In genomic region chr13:113724016-113724758, GRCh38 we compare ENCODE assay signal across 10 cellular contexts. TPM values are rescaled to one million over a fixed set of nuclear protein-coding genes. Genes with fewer than 3 reads are reported as not detected.
DNase-seq lines count a peak whose midpoint lies in the region; ATAC-seq, FAIRE-seq and TF ChIP-seq lines count a peak whose summit lies in the region.
"Had no signal": no experiment of that assay in that cellular context is flagged by ENCODE, and none has a peak within 500 bp of the region (broad histone marks: within the 10 kb centered on the region; RNA-seq: fewer than 3 reads in every experiment).

No MANE protein-coding gene starts in this region.

- no peaks in the 10 kb centered on the region for H3K9me1 ChIP-seq in endothelial cell of umbilical vein (replicated peaks; ENCODE audit: control insufficient read depth, extremely low read depth, insufficient read depth, low read length)

- no peaks in the 10 kb centered on the region for H3K79me2 ChIP-seq in endothelial cell of umbilical vein (ENCODE audit: control insufficient read depth, insufficient read depth, low read length)

- H3K9me3 ChIP-seq in CD4-positive, CD25-positive, alpha-beta regulatory T cell (ENCODE audit: control insufficient read depth in 2 of 2, low read length in 2 of 2): no peaks in the 10 kb centered on the region
- H3K9me3 ChIP-seq in Peyer's patch (peaks cover 0 to 3% (median 0%) of the 10 kb centered on the region in 4 donors), endothelial cell of umbilical vein (replicated peaks; ENCODE audit: control insufficient read depth, insufficient read depth, low read length) (no peaks in the 10 kb centered on the region), neuron (ENCODE audit: low read length) (no peaks in the 10 kb centered on the region), ascending aorta (no peaks in the 10 kb centered on the region)

- H3K36me3 Mint-ChIP-seq in CD4-positive, CD25-positive, alpha-beta regulatory T cell: no peaks in the 10 kb centered on the region

- H3K27me3 Mint-ChIP-seq in CD4-positive, CD25-positive, alpha-beta regulatory T cell: peaks cover 13% of the 10 kb centered on the region

- peaks cover 0 to 11% (median 0%) of the 10 kb centered on the region in 4 donors for H3K4me1 Mint-ChIP-seq in CD4-positive, CD25-positive, alpha-beta regulatory T cell

- H3K27ac ChIP-seq in CD4-positive, CD25-positive, alpha-beta regulatory T cell (ENCODE audit: insufficient read depth, low read length, poor library complexity, severe bottlenecking): peak overlapping the region; percentile 68
- H3K27ac ChIP-seq in Peyer's patch: peak overlapping the region in 3 of 4 donors; percentile 49 to 73 (median 49)
- no peak overlapping the region for H3K27ac ChIP-seq in endothelial cell of umbilical vein (ENCODE audit: insufficient read depth, low read depth, low read length)
- peak overlapping the region in 1 of 2 donors; percentile 74 for H3K27ac ChIP-seq in ascending aorta

- peak overlapping the region; percentile 83 to 92 (median 88) for H3K4me3 Mint-ChIP-seq in CD4-positive, CD25-positive, alpha-beta regulatory T cell

- H3K27ac Mint-ChIP-seq in CD4-positive, CD25-positive, alpha-beta regulatory T cell: peak overlapping the region; percentile 85 to 94 (median 91)

- H3K36me3 ChIP-seq in CD4-positive, CD25-positive, alpha-beta regulatory T cell (ENCODE audit: control insufficient read depth, insufficient read depth, low read length): no peaks in the 10 kb centered on the region
- H3K36me3 ChIP-seq in Peyer's patch (no peaks in the 10 kb centered on the region), endothelial cell of umbilical vein (ENCODE audit: control insufficient read depth in 2 of 2, extremely low read depth in 1 of 2, insufficient read depth in 2 of 2, low read length in 2 of 2) (no peaks in the 10 kb centered on the region), neuron (ENCODE audit: insufficient read depth, low read length) (no peaks in the 10 kb centered on the region), ascending aorta (no peaks in the 10 kb centered on the region)

- H2AFZ ChIP-seq in endothelial cell of umbilical vein (ENCODE audit: low read depth, low read length) (peak overlapping the region; percentile 95), neuron (ENCODE audit: low read depth, low read length) (no peak overlapping the region)

- no TSS peak for BruUV-seq in endothelial cell of umbilical vein (replicated peaks; lab: Mats Ljungman, UMichigan)

- no peak overlapping the region for H3K9ac ChIP-seq in endothelial cell of umbilical vein (replicated peaks; ENCODE audit: extremely low read depth, insufficient read depth, low read length)

- ATAC-seq in CD4-positive, CD25-positive, alpha-beta regulatory T cell (ENCODE audit: low read depth in 2 of 2): no peak

- no peak overlapping the region for H3K4me3 ChIP-seq in CD4-positive, CD25-positive, alpha-beta regulatory T cell (ENCODE audit: low read depth, low read length)
- H3K4me3 ChIP-seq in Peyer's patch (peak overlapping the region in 2 of 4 donors; percentile 43 to 51), endothelial cell of umbilical vein (replicated peaks in 1 of 3; ENCODE audit: insufficient read depth in 1 of 3, low read depth in 1 of 3, low read length in 3 of 3) (no peak overlapping the region), neuron (ENCODE audit: low read length) (peak overlapping the region; percentile 54), ascending aorta (peak overlapping the region in 1 of 2 donors; percentile 72)

- peaks cover 0 to 6% (median 0%) of the 10 kb centered on the region in 7 donors for H3K9me3 Mint-ChIP-seq in CD4-positive, CD25-positive, alpha-beta regulatory T cell

- no peaks in the 10 kb centered on the region for H3K27me3 ChIP-seq in CD4-positive, CD25-positive, alpha-beta regulatory T cell (ENCODE audit: control insufficient read depth, insufficient read depth, low read length)
- H3K27me3 ChIP-seq in Peyer's patch: no peaks in the 10 kb centered on the region
- H3K27me3 ChIP-seq in endothelial cell of umbilical vein (ENCODE audit: control insufficient read depth in 2 of 2, insufficient read depth in 2 of 2, low read length in 2 of 2): no peaks in the 10 kb centered on the region
- H3K27me3 ChIP-seq in neuron (ENCODE audit: insufficient read depth, low read length): no peaks in the 10 kb centered on the region
- peaks cover under 1% of the 10 kb centered on the region for H3K27me3 ChIP-seq in ascending aorta

- FAIRE-seq in endothelial cell of umbilical vein (lab: Jason Lieb, UNC): no peak

- TF ChIP-seq POLR2A in Peyer's patch (IDR thresholded peaks at IDR 0.05) (no peak), endothelial cell of umbilical vein (IDR thresholded peaks at IDR 0.05; ENCODE audit: low read depth, low read length) (no peak)

- H3K4me2 ChIP-seq in endothelial cell of umbilical vein (ENCODE audit: insufficient read depth, low read length): no peak overlapping the region

- DNase-seq in CD4-positive, CD25-positive, alpha-beta regulatory T cell: no peak
- no peak for DNase-seq in Peyer's patch
- no peak for DNase-seq in endothelial cell of umbilical vein (ENCODE audit: low read depth, low spot score)
- no peak for DNase-seq in ascending aorta (ENCODE audit: low spot score in 2 of 2)
- DNase-seq in NCI-H1436 treated with DMSO at 0.1 percent for 48 hours (lab: John Stamatoyannopoulos, UW): no peak
- DNase-seq in DMS153 treated with DMSO at 0.1 percent for 48 hours (lab: John Stamatoyannopoulos, UW; ENCODE audit: unreplicated experiment): no peak
- DNase-seq in effector CD8-positive, alpha-beta T cell (lab: John Stamatoyannopoulos, UW): no peak
- DNase-seq: NCI-H446 treated with DMSO at 0.1 percent for 48 hours had no signal

- TF ChIP-seq CTCF in Peyer's patch (IDR thresholded peaks at IDR 0.05) (no peak), endothelial cell of umbilical vein (IDR thresholded peaks at IDR 0.05; ENCODE audit: extremely low read depth in 1 of 2, insufficient read depth in 1 of 2, low read depth in 1 of 2, low read length in 2 of 2) (no peak), ascending aorta (IDR thresholded peaks at IDR 0.05) (no peak)

- intact Hi-C loops in endothelial cell of umbilical vein (cut with micrococcal nuclease): no loop called here
- intact Hi-C loops in ascending aorta (cut with DNase I): no loop called here

- peaks cover 11% of the 10 kb centered on the region for H3K4me1 ChIP-seq in CD4-positive, CD25-positive, alpha-beta regulatory T cell (ENCODE audit: control insufficient read depth, insufficient read depth, low read length, poor library complexity, severe bottlenecking)
- peaks cover 0 to 7% (median 2%) of the 10 kb centered on the region in 4 donors for H3K4me1 ChIP-seq in Peyer's patch
- no peaks in the 10 kb centered on the region for H3K4me1 ChIP-seq in endothelial cell of umbilical vein (ENCODE audit: control insufficient read depth, extremely low read depth, insufficient read depth, low read length)
- peaks cover 9% of the 10 kb centered on the region for H3K4me1 ChIP-seq in neuron (ENCODE audit: insufficient read depth, low read length)
- peaks cover 0 to 2% of the 10 kb centered on the region in 2 donors for H3K4me1 ChIP-seq in ascending aorta

- POLR2A ChIA-PET in endothelial cell of umbilical vein (lab: Charles Lee): no interaction called here

- CTCF ChIA-PET in endothelial cell of umbilical vein (lab: Charles Lee): interaction anchor here (0.6 to 1.4 kb wide), 13 partner anchors 18 to 505 kb away, joined by 3 to 18 read pairs (median 5); partner anchors contain the start of gene GRK1

- no peaks in the 10 kb centered on the region for H4K20me1 ChIP-seq in endothelial cell of umbilical vein (replicated peaks; ENCODE audit: control insufficient read depth, extremely low read depth, insufficient read depth, low read length)

- dilution Hi-C loops in endothelial cell of umbilical vein (cut with MboI; ENCODE audit: extremely low pct_ligation_motif_present, low sequenced_read_pairs): no loop called here

TF ChIP-seq in endothelial cell of umbilical vein, 7 proteins besides CTCF, POLR2A, EP300 and RAD21 (continues in another document):
- TF ChIP-seq FOS (IDR thresholded peaks at IDR 0.05; ENCODE audit: borderline replicate concordance, insufficient read depth, low read length) (no peak), POLR2AphosphoS5 (IDR thresholded peaks at IDR 0.05; ENCODE audit: insufficient read depth, low read depth, low read length) (no peak), MYC (IDR thresholded peaks at IDR 0.05; ENCODE audit: low read depth, low read length) (no peak), GATA2 (IDR thresholded peaks at IDR 0.05; ENCODE audit: insufficient read depth, insufficient read length, low read depth, low read length) (no peak)
- TF ChIP-seq, protein P1, sequence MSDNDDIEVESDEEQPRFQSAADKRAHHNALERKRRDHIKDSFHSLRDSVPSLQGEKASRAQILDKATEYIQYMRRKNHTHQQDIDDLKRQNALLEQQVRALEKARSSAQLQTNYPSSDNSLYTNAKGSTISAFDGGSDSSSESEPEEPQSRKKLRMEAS (IDR thresholded peaks at IDR 0.05; ENCODE audit: insufficient read depth, insufficient read length): no peak

RNA-seq across cellular contexts. Expression of gene TMEM255B, which starts 34.8 kb away (rescaled TPM):
- 1.3 TPM for total RNA-seq in CD4-positive, CD25-positive, alpha-beta regulatory T cell
- polyA plus RNA-seq in CD4-positive, CD25-positive, alpha-beta regulatory T cell: under 1 TPM in 3 of 4 donors, not detected in 1; 0.02 to 0.11 (median 0.10) TPM
- total RNA-seq in Peyer's patch (10 to 100 TPM in 1 of 4 donors, 1 to 10 TPM in 2, not detected in 1; 1.8 to 17.3 (median 3.5) TPM), endothelial cell of umbilical vein (85.0 and 105 TPM in 2 replicates), ascending aorta (4.7 TPM)
- 120 and 121 TPM in 2 replicates for polyA plus RNA-seq in endothelial cell of umbilical vein
- polyA plus RNA-seq in endothelial cell of umbilical vein (2011; cell fraction: cytosol; rRNA removed): 73.9 and 74.0 TPM in 2 replicates
- polyA plus RNA-seq in endothelial cell of umbilical vein (2011; cell fraction: nucleus; rRNA removed): 106 and 121 TPM in 2 replicates
- polyA plus RNA-seq in endothelial cell of umbilical vein (2012): 59.6 and 70.0 TPM in 2 replicates
- polyA minus RNA-seq in endothelial cell of umbilical vein: 59.0 and 73.4 TPM in 2 replicates
- not detected for polyA minus RNA-seq in endothelial cell of umbilical vein (2011; cell fraction: cytosol; rRNA and poly(A)+ RNA removed)
- 30.6 and 32.0 TPM in 2 replicates for polyA minus RNA-seq in endothelial cell of umbilical vein (2011; cell fraction: nucleus; rRNA and poly(A)+ RNA removed)

RNA-seq across cellular contexts. Expression of gene GRK1, which starts 57.2 kb away (rescaled TPM):
- total RNA-seq in CD4-positive, CD25-positive, alpha-beta regulatory T cell: not detected
- polyA plus RNA-seq in CD4-positive, CD25-positive, alpha-beta regulatory T cell: not detected
- total RNA-seq in Peyer's patch: 1 to 10 TPM in 1 of 4 donors, under 1 TPM in 1, not detected in 2; 0.88 to 1.7 TPM
- not detected in 2 replicates for total RNA-seq in endothelial cell of umbilical vein
- not detected in 2 replicates for polyA plus RNA-seq in endothelial cell of umbilical vein
- polyA plus RNA-seq in endothelial cell of umbilical vein (2011; cell fraction: cytosol; rRNA removed): not detected in 2 replicates
- not detected in 2 replicates for polyA plus RNA-seq in endothelial cell of umbilical vein (2011; cell fraction: nucleus; rRNA removed)
- not detected in 2 replicates for polyA plus RNA-seq in endothelial cell of umbilical vein (2012)
- not detected in 2 replicates for polyA minus RNA-seq in endothelial cell of umbilical vein
- not detected for polyA minus RNA-seq in endothelial cell of umbilical vein (2011; cell fraction: cytosol; rRNA and poly(A)+ RNA removed)
- not detected in 2 replicates for polyA minus RNA-seq in endothelial cell of umbilical vein (2011; cell fraction: nucleus; rRNA and poly(A)+ RNA removed)
- total RNA-seq in ascending aorta: not detected
- total RNA-seq: subcutaneous adipose tissue had no signal
